Comparison of ENCODE assay signal across 8 cellular contexts in the genomic region with DNA sequence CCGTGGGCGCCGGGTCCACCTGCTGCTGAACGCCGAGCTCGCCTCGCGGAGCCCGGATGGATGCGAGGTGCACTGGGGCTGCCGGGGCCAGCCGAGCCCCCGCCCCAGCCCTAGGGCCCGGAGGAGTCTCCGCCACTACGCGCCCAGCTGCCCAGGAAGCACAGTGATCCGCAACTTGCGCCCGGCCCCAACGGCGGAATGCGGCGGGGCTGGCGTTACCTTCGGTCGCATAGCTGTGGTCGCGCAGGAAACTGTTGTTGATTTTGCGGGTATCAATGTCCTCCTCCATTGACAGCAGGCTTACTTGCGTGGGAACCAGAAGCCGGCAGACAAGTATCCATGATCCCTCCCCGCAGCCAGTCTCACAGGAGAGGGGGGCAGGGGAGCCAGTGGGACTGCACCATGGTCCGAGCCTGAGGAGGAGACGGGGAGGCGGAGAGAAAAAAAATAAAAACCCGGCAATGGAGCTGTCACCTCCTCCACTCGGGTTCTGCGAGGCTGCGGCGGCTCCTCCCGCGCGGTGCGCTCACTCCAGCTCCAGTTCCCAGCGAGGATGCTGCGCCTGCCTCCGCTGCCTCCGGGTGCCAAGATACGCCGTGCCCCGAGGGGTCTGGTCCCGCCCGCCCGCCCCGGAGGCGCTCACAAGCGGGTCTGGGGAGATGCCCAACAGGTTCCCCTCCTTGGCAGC. TPM values are rescaled to one million over a fixed set of nuclear protein-coding genes. Genes with fewer than 3 reads are reported as not detected.
A peak's percentile ranks its signal among the peaks of the same experiment; 100 is the strongest.
DNase-seq lines count a peak whose midpoint lies in the region; ATAC-seq, FAIRE-seq and TF ChIP-seq lines count a peak whose summit lies in the region.

No MANE protein-coding gene starts in this region.

- H3K23me2 ChIP-seq in H1 (ENCODE audit: low read depth, low read length) = peaks cover 10% of the 10 kb centered on the region; the same call in 1 of the 2 replicates

- peaks cover 26% of the 10 kb centered on the region for H3K27me3 ChIP-seq in CD4-positive, alpha-beta T cell (ENCODE audit: control insufficient read depth, insufficient read depth, low read length)
- peaks cover 0 to 12% (median 8%) of the 10 kb centered on the region in 4 experiments; a peak in 6 of 7 replicates for H3K27me3 ChIP-seq in H1 (replicated peaks in 1 of 4; ENCODE audit: control insufficient read depth in 3 of 4, extremely low read depth in 1 of 4, insufficient read depth in 3 of 4, low read length in 3 of 4)

- peaks cover 26% of the 10 kb centered on the region for H3K4me1 Mint-ChIP-seq in CD4-positive, alpha-beta T cell (ENCODE audit: low read depth)
- H3K4me1 Mint-ChIP-seq in mesothelial cell of epicardium = peaks cover 33% of the 10 kb centered on the region

- H3K79me1 ChIP-seq in H1 (ENCODE audit: low read depth, low read length) = peaks cover 2% of the 10 kb centered on the region; the same call in 1 of the 2 replicates

- no peak overlapping the region for H3K14ac ChIP-seq in H1 (ENCODE audit: insufficient read length)

- no peaks in the 10 kb centered on the region for H4K20me1 ChIP-seq in H1 (replicated peaks in 1 of 2; ENCODE audit: control insufficient read depth in 1 of 2, insufficient read depth in 2 of 2, low read length in 2 of 2)

- H3K23ac ChIP-seq in H1 (ENCODE audit: insufficient read length) = no peak overlapping the region

- TF ChIP-seq POLR2A in H1 (IDR thresholded peaks at IDR 0.05; ENCODE audit: control extremely low read depth in 1 of 2, low read depth in 2 of 2, low read length in 2 of 2) = no peak

- no peak overlapping the region for H3K27ac ChIP-seq in CD4-positive, alpha-beta T cell (ENCODE audit: low read depth, low read length)
- H3K27ac ChIP-seq in HEK293 (ENCODE audit: extremely low read depth, low read depth, low read length) (no peak overlapping the region), H1 (ENCODE audit: low read depth, low read length) (no peak overlapping the region)

- H2BK5ac ChIP-seq in H1 (ENCODE audit: low read depth, low read length) = no peak overlapping the region

- H2BK12ac ChIP-seq in H1 (ENCODE audit: low read depth, low read length) = no peak overlapping the region

- no peaks in the 10 kb centered on the region for H3K9me3 Mint-ChIP-seq in CD4-positive, alpha-beta T cell
- H3K9me3 Mint-ChIP-seq in mesothelial cell of epicardium = no peaks in the 10 kb centered on the region

- no peak overlapping the region for H4K5ac ChIP-seq in H1 (ENCODE audit: insufficient read length, low read depth, low read length)

- H2BK15ac ChIP-seq in H1 (ENCODE audit: low read length) = no peak overlapping the region

- H3K9me3 ChIP-seq in CD4-positive, alpha-beta T cell (ENCODE audit: control insufficient read depth, low read length) = no peaks in the 10 kb centered on the region
- no peaks in the 10 kb centered on the region for H3K9me3 ChIP-seq in HEK293 (ENCODE audit: control insufficient read depth, insufficient read depth, low read depth, low read length)
- H3K9me3 ChIP-seq in H1 (ENCODE audit: insufficient read depth in 2 of 2, low read depth in 1 of 2, low read length in 1 of 2) = no peaks in the 10 kb centered on the region

- peaks cover 5% of the 10 kb centered on the region; the same call in 1 of the 2 replicates for H3K4me1 ChIP-seq in HEK293 (ENCODE audit: control insufficient read depth, insufficient read depth, low read length)
- peaks cover 2 to 31% (median 10%) of the 10 kb centered on the region in 4 experiments; a peak in 6 of 7 replicates for H3K4me1 ChIP-seq in H1 (replicated peaks in 1 of 4; ENCODE audit: control insufficient read depth in 3 of 4, insufficient read depth in 4 of 4, low read length in 3 of 4)

- intact Hi-C loops in CD4-positive, alpha-beta T cell (cut with DNase I, micrococcal nuclease) = no loop called here

- H3K56ac ChIP-seq in H1 (replicated peaks; ENCODE audit: insufficient read length, low read depth, low read length) = no peak overlapping the region

- H3K36me3 ChIP-seq in HEK293 (ENCODE audit: control insufficient read depth in 2 of 2, insufficient read depth in 1 of 2, low read length in 2 of 2) = no peaks in the 10 kb centered on the region
- no peaks in the 10 kb centered on the region for H3K36me3 ChIP-seq in H1 (ENCODE audit: control insufficient read depth in 2 of 4, insufficient read depth in 4 of 4, low read length in 3 of 4)

- H3K4me2 ChIP-seq in H1 (ENCODE audit: insufficient read depth in 1 of 2, low read depth in 2 of 2, low read length in 2 of 2) = peak overlapping the region; percentile 68 to 98

- no peak overlapping the region for H2AK5ac ChIP-seq in H1 (ENCODE audit: low read depth, low read length)

- peak in 3 of 10 experiments; percentile 2 to 13 (median 9) for DNase-seq in CD4-positive, alpha-beta T cell
- DNase-seq in H1 (ENCODE audit: low read depth in 1 of 2, low spot score in 2 of 2) = peak in 1 of 2 experiments; percentile 78
- peak; percentile 30 to 70 for DNase-seq in mesothelial cell of epicardium (ENCODE audit: low spot score in 2 of 2, unreplicated experiment in 2 of 2)
- DNase-seq in superior temporal gyrus (ENCODE audit: extremely low spot score) = peak; percentile 50
- DNase-seq in CD1c-positive myeloid dendritic cell (ENCODE audit: extremely low spot score) = no peak

- H3K36me3 Mint-ChIP-seq in CD4-positive, alpha-beta T cell (ENCODE audit: low read depth) = no peaks in the 10 kb centered on the region
- H3K36me3 Mint-ChIP-seq in mesothelial cell of epicardium = no peaks in the 10 kb centered on the region

- CTCF ChIA-PET in CD4-positive, alpha-beta T cell (lab: Charles Lee) = no interaction called here
- CTCF ChIA-PET in HEK293 (lab: Yijun Ruan, JAX) = interaction anchor here (0.8 to 2.4 kb wide), 2 partner anchors 88 to 312 kb away, joined by 3 to 6 read pairs; no protein-coding TSS in a partner anchor
- CTCF ChIA-PET in H1 (lab: Charles Lee; ENCODE audit: partially characterized antibody) = interaction anchor here (0.5 to 1.8 kb wide), 9 partner anchors 10 to 215 kb away, joined by 3 to 6 read pairs (median 3); no protein-coding TSS in a partner anchor

- H3K9ac ChIP-seq in H1 (replicated peaks in 1 of 4; ENCODE audit: extremely low read depth in 1 of 4, low read depth in 3 of 4, low read length in 3 of 4) = peak overlapping the region; percentile 16 to 60 (median 46); a peak in 5 of 7 replicates

- H3K27ac Mint-ChIP-seq in CD4-positive, alpha-beta T cell = no peak overlapping the region
- peak overlapping the region; percentile 87 for H3K27ac Mint-ChIP-seq in mesothelial cell of epicardium

- peak; percentile 48 for ATAC-seq in CD4-positive, alpha-beta T cell (ENCODE audit: poor library complexity)
- peak; percentile 34 to 35 for ATAC-seq in activated CD4-positive, CD25-positive, alpha-beta regulatory T cell treated with anti-CD3 and anti-CD28 coated beads, Interleukin-2, amount 50 U/mL, for 24 hours
- ATAC-seq in HG03520 (IDR thresholded peaks at IDR 0.05; ENCODE audit: unreplicated experiment) = no peak

- H4K91ac ChIP-seq in H1 (replicated peaks; ENCODE audit: insufficient read length, low read length) = peak overlapping the region; percentile 44

- H3K4me3 ChIP-seq in HEK293 (ENCODE audit: low read depth, low read length) (peak overlapping the region; percentile 52), H1 (ENCODE audit: extremely low read depth in 1 of 4, insufficient read depth in 2 of 4, low read depth in 3 of 4, low read length in 4 of 4) (peak overlapping the region; percentile 76 to 82 (median 78))

- no peak for TF ChIP-seq EP300 in H1 (IDR thresholded peaks at IDR 0.05; ENCODE audit: borderline replicate concordance in 1 of 2, low read depth in 2 of 2, low read length in 2 of 2)

- 0 out of 2 replicates have a peak overlapping the region, but pooled peaks have one; percentile 6 for H2AFZ ChIP-seq in H1 (ENCODE audit: low read length)

- no peak overlapping the region for H2BK20ac ChIP-seq in H1 (ENCODE audit: low read length)

- TF ChIP-seq CTCF in CD4-positive, alpha-beta T cell (IDR thresholded peaks at IDR 0.05) = no peak
- TF ChIP-seq CTCF in HEK293 (tag by site-specific recombination; IDR thresholded peaks at IDR 0.05) (no peak), H1 (IDR thresholded peaks at IDR 0.05; ENCODE audit: control extremely low read depth in 1 of 3, insufficient read depth in 1 of 3, low read depth in 1 of 3, low read length in 3 of 3) (no peak), mesothelial cell of epicardium (IDR thresholded peaks at IDR 0.05; ENCODE audit: unreplicated experiment) (no peak)

- H3K18ac ChIP-seq in H1 (ENCODE audit: extremely low read depth, low read length) = peak overlapping the region; percentile 14; the same call in 1 of the 2 replicates

- FAIRE-seq in H1 (lab: Jason Lieb, UNC) = no peak

- peaks cover 0 to 21% of the 10 kb centered on the region in 2 experiments; a peak in 2 of 4 replicates for H3K79me2 ChIP-seq in H1 (ENCODE audit: control insufficient read depth in 1 of 2, insufficient read depth in 2 of 2, low read length in 2 of 2)

- peaks cover 45% of the 10 kb centered on the region for H3K27me3 Mint-ChIP-seq in CD4-positive, alpha-beta T cell
- H3K27me3 Mint-ChIP-seq in mesothelial cell of epicardium (ENCODE audit: low read depth) = peaks cover 48% of the 10 kb centered on the region

- H3K4ac ChIP-seq in H1 (replicated peaks; ENCODE audit: insufficient read length, low read depth, low read length) = no peak overlapping the region

- POLR2A ChIA-PET in CD4-positive, alpha-beta T cell (lab: Charles Lee) = interaction anchor here (0.7 kb wide), 1 partner anchor 14 kb away, joined by 3 read pairs; no protein-coding TSS in a partner anchor
- POLR2A ChIA-PET in HEK293 (lab: Yijun Ruan, JAX) = interaction anchor here (1.1 kb wide), 1 partner anchor 10 kb away, joined by 3 read pairs; no protein-coding TSS in a partner anchor
- POLR2A ChIA-PET in H1 (lab: Charles Lee; ENCODE audit: partially characterized antibody) = interaction anchor here (0.7 to 1.0 kb wide), 4 partner anchors 16 to 540 kb away, joined by 3 read pairs; no protein-coding TSS in a partner anchor

- WGBS in H1 (ENCODE audit: extremely low coverage in 1 of 2, insufficient coverage in 1 of 2, insufficient read length in 1 of 2, insufficient replicate concordance in 2 of 2, low coverage in 1 of 2, low lambda C conversion rate in 2 of 2, missing lambda C conversion rate in 1 of 2), 2 experiments = 5% methylated on average over 32 of the region's 58 CpGs; no CpG with 5 or more reads in 1 of the 2 experiments

- H4K8ac ChIP-seq in H1 (ENCODE audit: extremely low read depth, insufficient read depth, low read length) = no peak overlapping the region; the same call in 1 of the 2 replicates

- peak overlapping the region; percentile 92 for H3K4me3 Mint-ChIP-seq in CD4-positive, alpha-beta T cell
- H3K4me3 Mint-ChIP-seq in mesothelial cell of epicardium = peak overlapping the region; percentile 92

- no peak overlapping the region for H2BK120ac ChIP-seq in H1 (replicated peaks; ENCODE audit: low read depth, low read length)

- TF ChIP-seq RAD21 in H1 (IDR thresholded peaks at IDR 0.05 in 1 of 2, conservative IDR thresholded peaks at IDR 0.05 in 1 of 2; ENCODE audit: low read depth in 2 of 2, low read length in 2 of 2) = no peak

RNA-seq across cellular contexts. Expression of gene PPP2R2B, which starts 0.6 kb away (rescaled TPM):
- total RNA-seq in CD4-positive, alpha-beta T cell = 1 to 10 TPM; 4.1 to 4.2 TPM
- 36.6 and 37.1 TPM in 2 replicates for total RNA-seq in H1 (2021; fragmentation: NEBNext Ultra II Directional; extraction: Animal tissue kit (Norgen Biotek cat#: 25700))
- polyA plus RNA-seq in H1 (2011; rRNA removed) = 20.0 and 21.1 TPM in 2 replicates
- polyA plus RNA-seq in H1 (2011; cell fraction: cytosol; rRNA removed) = 25.3 TPM
- 18.5 TPM for polyA plus RNA-seq in H1 (2011; cell fraction: nucleus; rRNA removed)
- 24.5 to 31.1 TPM (median 26.8 TPM) in 4 replicates for polyA plus RNA-seq in H1 (2012, experiment 1 of 2)
- 7.5 TPM for polyA plus RNA-seq in H1 (2012, experiment 2 of 2)
- 18.0 TPM for polyA plus RNA-seq in H1 (2013, experiment 1 of 2)
- polyA plus RNA-seq in H1 (2013, experiment 2 of 2) = 18.5 TPM
- 18.9 and 22.2 TPM in 2 replicates for polyA minus RNA-seq in H1 (2011; rRNA and poly(A)+ RNA removed)
- 23.0 TPM for polyA minus RNA-seq in H1 (2011; cell fraction: cytosol; rRNA and poly(A)+ RNA removed)
- 66.9 TPM for polyA minus RNA-seq in H1 (2011; cell fraction: nucleus; rRNA and poly(A)+ RNA removed)
- 18.2 to 20.2 TPM (median 19.7 TPM) in 3 replicates for total RNA-seq in mesothelial cell of epicardium
